Comparison of ENCODE assay signal across 21 cellular contexts in genomic region chr11:2105536-2105935, GRCh38. TPM values are rescaled to one million over a fixed set of nuclear protein-coding genes. Genes with fewer than 3 reads are reported as not detected.
A peak's percentile ranks its signal among the peaks of the same experiment; 100 is the strongest.
DNase-seq lines count a peak whose midpoint lies in the region; FAIRE-seq and TF ChIP-seq lines count a peak whose summit lies in the region.
"Had no signal": no experiment of that assay in that cellular context is flagged by ENCODE, and none has a peak within 500 bp of the region (broad histone marks: within the 10 kb centered on the region; RNA-seq: fewer than 3 reads in every experiment).

No MANE protein-coding gene starts in this region.

- no peak overlapping the region for H2BK12ac ChIP-seq in neuronal stem cell (ENCODE audit: low read length)

- TF ChIP-seq CTCF in kidney (IDR thresholded peaks at IDR 0.05; ENCODE audit: borderline replicate concordance, extremely low read depth, insufficient read depth) = no peak
- no peak for TF ChIP-seq CTCF in spleen (IDR thresholded peaks at IDR 0.05 in 8 of 11, conservative IDR thresholded peaks at IDR 0.05 in 3 of 11)
- no peak for TF ChIP-seq CTCF in ascending aorta (IDR thresholded peaks at IDR 0.05)

- H3K4me1 ChIP-seq in kidney (ENCODE audit: control insufficient read depth in 1 of 2, insufficient read depth in 1 of 2, low read depth in 1 of 2, low read length in 2 of 2) = peaks cover 0 to 2% of the 10 kb centered on the region in 2 donors
- peaks cover 0 to 4% of the 10 kb centered on the region in 2 donors for H3K4me1 ChIP-seq in neuronal stem cell (ENCODE audit: control insufficient read depth in 2 of 2, insufficient read depth in 1 of 2, low read depth in 1 of 2, low read length in 2 of 2)
- H3K4me1 ChIP-seq in spleen = peaks cover 0 to 30% (median 11%) of the 10 kb centered on the region in 6 donors
- H3K4me1 ChIP-seq in ascending aorta = no peaks in the 10 kb centered on the region
- H3K4me1 ChIP-seq: BE2C, HAP-1 had no signal

- peak overlapping the region; percentile 44 for H2BK5ac ChIP-seq in neuronal stem cell (ENCODE audit: low read length)

- H3K9ac ChIP-seq in kidney (ENCODE audit: low read length in 2 of 2) (no peak overlapping the region), neuronal stem cell (ENCODE audit: low read depth, low read length, poor library complexity) (no peak overlapping the region)

- intact Hi-C loops in kidney (cut with DNase I) = no loop called here
- intact Hi-C loops in spleen (cut with DNase I; ENCODE audit: low total_unique reads) = no loop called here
- intact Hi-C loops in ascending aorta (cut with DNase I) = no loop called here

- H3K4me3 ChIP-seq in kidney (ENCODE audit: low read length in 2 of 2) (no peak overlapping the region), neuronal stem cell (ENCODE audit: low read length in 2 of 2) (no peak overlapping the region), spleen (no peak overlapping the region), ascending aorta (no peak overlapping the region)
- H3K4me3 ChIP-seq: HAP-1 had no signal

- no peak for FAIRE-seq in kidney (lab: Jason Lieb, UNC)
- FAIRE-seq: A204.1, GM19239, HepG2, HTR-8/SVneo had no signal

- peaks cover 2% of the 10 kb centered on the region for H3K79me1 ChIP-seq in neuronal stem cell (ENCODE audit: low read depth, low read length)

- H3K23ac ChIP-seq in neuronal stem cell (ENCODE audit: low read depth, low read length, poor library complexity) = no peak overlapping the region

- DNase-seq in cerebellum (ENCODE audit: low spot score) (peak; percentile 7), kidney (peak; percentile 63), neuronal stem cell (ENCODE audit: low spot score) (no peak), spleen (peak; percentile 59), NCI-H187 (lab: John Stamatoyannopoulos, UW) (no peak), ascending aorta (ENCODE audit: low spot score in 2 of 2) (no peak), NCI-H1417 (lab: John Stamatoyannopoulos, UW) (no peak)
- DNase-seq: BE2C; CD4-positive, alpha-beta memory T cell; DMS153; DMS79 treated with DMSO at 0.1 percent for 48 hours; EL; GDM1; GOT3 had no signal

- H4K91ac ChIP-seq in neuronal stem cell (ENCODE audit: low read depth, low read length, poor library complexity) = no peak overlapping the region

- H3K27ac ChIP-seq in kidney (ENCODE audit: low read depth in 2 of 2, low read length in 2 of 2) (no peak overlapping the region), neuronal stem cell (replicated peaks; ENCODE audit: low read length) (no peak overlapping the region), spleen (no peak overlapping the region), ascending aorta (no peak overlapping the region)
- H3K27ac ChIP-seq: C4-2B had no signal

- H3K4ac ChIP-seq in neuronal stem cell (ENCODE audit: low read length) = no peak overlapping the region

- H2AFZ ChIP-seq in neuronal stem cell (ENCODE audit: low read length) = no peak overlapping the region

- WGBS in neuronal stem cell (ENCODE audit: extremely low coverage in 2 of 2, insufficient read length in 2 of 2, insufficient replicate concordance in 1 of 2), 2 donors = no CpG with 5 or more reads among the region's 7 CpGs
- WGBS in spleen, 5 donors = 76 to 95% (median 90%) methylated on average over 3 to 7 of the region's 7 CpGs

- H2BK120ac ChIP-seq in neuronal stem cell (ENCODE audit: low read depth, low read length) = peak overlapping the region; percentile 57

- H2BK15ac ChIP-seq in neuronal stem cell (ENCODE audit: low read length) = peak overlapping the region; percentile 88

- H3K4me2 ChIP-seq in neuronal stem cell (ENCODE audit: insufficient read depth, low read length, poor library complexity, severe bottlenecking) = no peak overlapping the region

- H3K18ac ChIP-seq in neuronal stem cell (ENCODE audit: low read length) = peak overlapping the region; percentile 31

- H2AK5ac ChIP-seq in neuronal stem cell (ENCODE audit: low read depth, low read length) = peak overlapping the region; percentile 86

- H4K8ac ChIP-seq in neuronal stem cell (ENCODE audit: low read depth, low read length) = no peak overlapping the region

- no peaks in the 10 kb centered on the region for H3K9me3 ChIP-seq in kidney (ENCODE audit: control insufficient read depth in 1 of 2, low read length in 2 of 2)
- H3K9me3 ChIP-seq in neuronal stem cell (replicated peaks in 1 of 2; ENCODE audit: control insufficient read depth in 2 of 2, insufficient read depth in 1 of 2, low read depth in 1 of 2, low read length in 2 of 2) = no peaks in the 10 kb centered on the region
- no peaks in the 10 kb centered on the region for H3K9me3 ChIP-seq in spleen
- H3K9me3 ChIP-seq in ascending aorta = no peaks in the 10 kb centered on the region
- H3K9me3 ChIP-seq: BE2C, HAP-1 had no signal

- no peak for TF ChIP-seq POLR2A in spleen (IDR thresholded peaks at IDR 0.05)

- peak overlapping the region; percentile 1 for H3K14ac ChIP-seq in neuronal stem cell (ENCODE audit: low read length)

- H3K27me3 ChIP-seq in neuronal stem cell (ENCODE audit: control insufficient read depth in 3 of 3, insufficient read depth in 3 of 3, low read depth in 1 of 3, low read length in 3 of 3) (peaks cover 0 to 3% (median 0%) of the 10 kb centered on the region in 3 experiments), spleen (replicated peaks in 1 of 7) (peaks cover 0 to 18% (median 0%) of the 10 kb centered on the region in 7 donors), ascending aorta (no peaks in the 10 kb centered on the region)
- H3K27me3 ChIP-seq: BE2C had no signal

- H3K36me3 ChIP-seq in kidney (ENCODE audit: control insufficient read depth in 1 of 2, insufficient read depth in 2 of 2, low read length in 2 of 2) (no peaks in the 10 kb centered on the region), neuronal stem cell (replicated peaks in 1 of 2; ENCODE audit: control insufficient read depth in 2 of 2, insufficient read depth in 2 of 2, low read length in 2 of 2) (no peaks in the 10 kb centered on the region), spleen (no peaks in the 10 kb centered on the region), ascending aorta (no peaks in the 10 kb centered on the region)
- H3K36me3 ChIP-seq: BE2C, HAP-1 had no signal

RNA-seq across cellular contexts. Expression of gene IGF2, which starts 33.7 kb away (rescaled TPM):
- total RNA-seq in cerebellum (65.1 TPM), kidney (30.5 TPM), spleen (10 to 100 TPM; 10.2 to 66.6 (median 25.7) TPM), ascending aorta (124 TPM)
- polyA plus RNA-seq in kidney (ENCODE audit: insufficient read depth, low read depth, low replicate concordance) (10.2 TPM), spleen (1 to 10 TPM in 2 of 3 donors, under 1 TPM in 1; 0.74 to 9.8 (median 4.0) TPM)
- polyA plus RNA-seq in neuronal stem cell (2013, experiment 1 of 2) = 11.8 TPM
- polyA plus RNA-seq in neuronal stem cell (2013, experiment 2 of 2) = 11.0 TPM
- total RNA-seq: CD4-positive, alpha-beta memory T cell had no signal
- polyA plus RNA-seq: CD4-positive, alpha-beta memory T cell had no signal

RNA-seq across cellular contexts. Expression of gene INS, which starts 55.5 kb away (rescaled TPM):
- total RNA-seq in cerebellum = not detected
- total RNA-seq in kidney = not detected
- polyA plus RNA-seq in kidney (ENCODE audit: insufficient read depth, low read depth, low replicate concordance) = not detected
- polyA plus RNA-seq in neuronal stem cell (2013, experiment 1 of 2) = not detected
- not detected for polyA plus RNA-seq in neuronal stem cell (2013, experiment 2 of 2)
- 1 to 10 TPM in 2 of 7 donors, not detected in 5; 1.3 to 1.5 TPM for total RNA-seq in spleen
- 1 to 10 TPM; 1.3 to 2.4 (median 1.9) TPM for polyA plus RNA-seq in spleen
- not detected for total RNA-seq in ascending aorta
- total RNA-seq: CD4-positive, alpha-beta memory T cell; HepG2 had no signal
- polyA plus RNA-seq: AG04450; CD4-positive, alpha-beta memory T cell; HepG2 had no signal

Comparison
In these comparisons a context has a peak if more than half of its experiments do, and no peak if none do; other contexts are left out.
1. DNase-seq: peak in cerebellum (single experiment), kidney (single experiment) and spleen (single experiment); none in neuronal stem cell (single experiment), NCI-H187 (0 of 2), ascending aorta (0 of 2) and NCI-H1417 (0 of 3).